8 cellular contexts compared by ENCODE assay signal in genomic region chr1:30823627-30823968, GRCh38.
A peak's percentile ranks its signal among the peaks of the same experiment; 100 is the strongest.
DNase-seq lines count a peak whose midpoint lies in the region; ATAC-seq and TF ChIP-seq lines count a peak whose summit lies in the region.

No MANE protein-coding gene starts in this region.

- H3K9me3 Mint-ChIP-seq in Caco-2 (ENCODE audit: unreplicated experiment) = no peaks in the 10 kb centered on the region
- no peaks in the 10 kb centered on the region for H3K9me3 Mint-ChIP-seq in T-cell
- peaks cover 6% of the 10 kb centered on the region for H3K9me3 Mint-ChIP-seq in glutamatergic neuron (ENCODE audit: unreplicated experiment)

- H3K36me3 ChIP-seq in Caco-2 (ENCODE audit: control insufficient read depth, insufficient read depth, low read length) (no peaks in the 10 kb centered on the region), psoas muscle (ENCODE audit: insufficient read depth in 1 of 2, low read depth in 1 of 2) (no peaks in the 10 kb centered on the region), OCI-LY7 (ENCODE audit: insufficient read depth, low read length) (no peaks in the 10 kb centered on the region)

- H3K4me2 ChIP-seq in OCI-LY7 (ENCODE audit: low read length) = no peak overlapping the region

- WGBS in psoas muscle, 3 donors = 34 to 57% (median 38%) methylated on average over 3 of the region's 3 CpGs

- H4K20me1 ChIP-seq in OCI-LY7 (ENCODE audit: insufficient read depth, low read length) = no peaks in the 10 kb centered on the region

- H3K9me3 ChIP-seq in Caco-2 (no peaks in the 10 kb centered on the region), psoas muscle (no peaks in the 10 kb centered on the region), OCI-LY7 (ENCODE audit: low read length) (no peaks in the 10 kb centered on the region)

- H3K27ac ChIP-seq in psoas muscle (peak overlapping the region; percentile 86), OCI-LY7 (ENCODE audit: low read depth, low read length, poor library complexity, severe bottlenecking) (no peak overlapping the region)

- no peak overlapping the region for H3K27ac Mint-ChIP-seq in Caco-2 (ENCODE audit: unreplicated experiment)
- H3K27ac Mint-ChIP-seq in T-cell = no peak overlapping the region
- H3K27ac Mint-ChIP-seq in glutamatergic neuron (ENCODE audit: unreplicated experiment) = peak overlapping the region; percentile 100

- DNase-seq in Caco-2 (no peak), T-cell (no peak), glutamatergic neuron (no peak), psoas muscle (no peak), sciatic nerve (ENCODE audit: low spot score) (no peak), OCI-LY7 (ENCODE audit: low spot score) (no peak)
- DNase-seq in activated CD4-positive, CD25-positive, alpha-beta regulatory T cell treated with anti-CD3 and anti-CD28 coated beads, Interleukin-2, amount 50 U/mL, for 72 hours = no peak

- H3K4me3 ChIP-seq in Caco-2 (ENCODE audit: low read depth, low read length) = peak overlapping the region; percentile 39; the same call in 1 of the 2 replicates
- H3K4me3 ChIP-seq in psoas muscle = peak overlapping the region; percentile 51
- no peak overlapping the region for H3K4me3 ChIP-seq in OCI-LY7 (ENCODE audit: low read depth, low read length, poor library complexity, severe bottlenecking)

- ATAC-seq in T-cell (replicated peaks in 1 of 4) (no peak), psoas muscle (peak in 3 of 4 donors; percentile 12 to 55 (median 17)), sciatic nerve (no peak), GM19452 (IDR thresholded peaks at IDR 0.05; ENCODE audit: unreplicated experiment) (no peak)

- no peaks in the 10 kb centered on the region for H3K9me2 ChIP-seq in OCI-LY7 (ENCODE audit: insufficient read depth, low read length)

- H3K79me2 ChIP-seq in OCI-LY7 (ENCODE audit: insufficient read depth, low read depth, low read length) = no peaks in the 10 kb centered on the region

- TF ChIP-seq CTCF in Caco-2 (IDR thresholded peaks at IDR 0.05; ENCODE audit: insufficient read depth in 1 of 2, low read depth in 1 of 2, low read length in 1 of 2, severe bottlenecking in 1 of 2, unreplicated experiment in 1 of 2) (no peak), glutamatergic neuron (IDR thresholded peaks at IDR 0.05; ENCODE audit: partially characterized antibody, unreplicated experiment) (no peak), psoas muscle (IDR thresholded peaks at IDR 0.05) (no peak), OCI-LY7 (conservative IDR thresholded peaks at IDR 0.05; ENCODE audit: low read length) (no peak)

- POLR2A ChIA-PET in Caco-2 (lab: Charles Lee) = no interaction called here
- POLR2A ChIA-PET in T-cell (lab: Charles Lee) = no interaction called here
- POLR2A ChIA-PET in OCI-LY7 (lab: Charles Lee) = no interaction called here

- H3K27me3 ChIP-seq in Caco-2 (replicated peaks; ENCODE audit: control insufficient read depth, insufficient read depth, low read length) (no peaks in the 10 kb centered on the region; the same call in 1 of the 2 replicates), psoas muscle (ENCODE audit: insufficient read depth in 3 of 3, low read length in 2 of 3) (no peaks in the 10 kb centered on the region)

- H3K27me3 Mint-ChIP-seq in Caco-2 (ENCODE audit: insufficient read depth, unreplicated experiment) (peaks cover 2% of the 10 kb centered on the region), T-cell (peaks cover 50 to 66% of the 10 kb centered on the region in 2 donors), glutamatergic neuron (ENCODE audit: unreplicated experiment) (peaks cover 14% of the 10 kb centered on the region)

- no peaks in the 10 kb centered on the region for H3K4me1 ChIP-seq in Caco-2
- peaks cover 18% of the 10 kb centered on the region for H3K4me1 ChIP-seq in psoas muscle
- H3K4me1 ChIP-seq in OCI-LY7 (ENCODE audit: insufficient read depth, low read length, poor library complexity, severe bottlenecking) = no peaks in the 10 kb centered on the region

- H3K4me1 Mint-ChIP-seq in Caco-2 (ENCODE audit: low read depth, unreplicated experiment) (no peaks in the 10 kb centered on the region), T-cell (peaks cover 22 to 29% (median 25%) of the 10 kb centered on the region in 3 donors), glutamatergic neuron (ENCODE audit: low read depth, unreplicated experiment) (peaks cover 31% of the 10 kb centered on the region)

- no TSS peak for BruUV-seq in Caco-2 (replicated peaks; lab: Mats Ljungman, UMichigan)
- no TSS peak for BruUV-seq in OCI-LY7 (replicated peaks; lab: Mats Ljungman, UMichigan)

- H2AFZ ChIP-seq in OCI-LY7 (ENCODE audit: low read length) = no peak overlapping the region

- H3K4me3 Mint-ChIP-seq in Caco-2 (ENCODE audit: unreplicated experiment) (peak overlapping the region; percentile 80), T-cell (peak overlapping the region; percentile 69 to 82 (median 75)), glutamatergic neuron (ENCODE audit: unreplicated experiment) (peak overlapping the region; percentile 97)

- CTCF ChIA-PET in Caco-2 (lab: Charles Lee) = interaction anchor here (1.0 kb wide), 1 partner anchor 21 kb away, joined by 3 read pairs; no protein-coding TSS in a partner anchor
- CTCF ChIA-PET in T-cell (lab: Charles Lee) = interaction anchor here in 1 of 2 donors (0.5 kb wide), 1 partner anchor 20 kb away, joined by 3 read pairs; no protein-coding TSS in a partner anchor
- CTCF ChIA-PET in OCI-LY7 (lab: Charles Lee; ENCODE audit: unreplicated experiment) = no interaction called here

- H3K36me3 Mint-ChIP-seq in Caco-2 (ENCODE audit: insufficient read depth, unreplicated experiment) = no peaks in the 10 kb centered on the region
- H3K36me3 Mint-ChIP-seq in T-cell = no peaks in the 10 kb centered on the region
- no peaks in the 10 kb centered on the region for H3K36me3 Mint-ChIP-seq in glutamatergic neuron (ENCODE audit: unreplicated experiment)

- intact Hi-C loops in Caco-2 (cut with micrococcal nuclease; ENCODE audit: unreplicated experiment) = no loop called here
- intact Hi-C loops in psoas muscle (cut with DNase I) = no loop called here
- intact Hi-C loops in sciatic nerve (cut with DNase I) = no loop called here
- intact Hi-C loops in OCI-LY7 (cut with micrococcal nuclease; ENCODE audit: unreplicated experiment) = no loop called here

Comparison
In these comparisons a context has a peak if more than half of its experiments do, and no peak if none do; other contexts are left out.
1. ATAC-seq: peak in psoas muscle (3 of 4); none in T-cell (0 of 4), sciatic nerve (single experiment) and GM19452 (single experiment).
2. Peak in every context shown above with its lines, with median percentiles within 50 percentile points of each other: H3K4me3 Mint-ChIP-seq.